ENCODE assay signal across 12 cellular contexts in genomic region chr21:44067011-44067839, GRCh38. TPM values are rescaled to one million over a fixed set of nuclear protein-coding genes. Genes with fewer than 3 reads are reported as not detected.
A peak's percentile ranks its signal among the peaks of the same experiment; 100 is the strongest.
DNase-seq lines count a peak whose midpoint lies in the region; ATAC-seq and TF ChIP-seq lines count a peak whose summit lies in the region.
"Had no signal": no experiment of that assay in that cellular context is flagged by ENCODE, and none has a peak within 500 bp of the region (broad histone marks: within the 10 kb centered on the region; RNA-seq: fewer than 3 reads in every experiment).

No MANE protein-coding gene starts in this region.

- H3K4me3 ChIP-seq in retinal pigment epithelial cell (ENCODE audit: low read length), result no peak overlapping the region
- H3K4me3 ChIP-seq in transverse colon, result no peak overlapping the region
- H3K4me3 ChIP-seq: ovary had no signal

- H3K27me3 ChIP-seq in transverse colon, result no peaks in the 10 kb centered on the region
- H3K27me3 ChIP-seq: ovary had no signal

- POLR2A ChIA-PET in activated CD8-positive, alpha-beta T cell treated with anti-CD3 and anti-CD28 coated beads, Interleukin-2, amount 10 ng/mL, durations not matched to agents 7 days and 5 days (lab: Charles Lee), result interaction anchor here (0.7 to 3.8 kb wide), 2 partner anchors 17 to 716 kb away, joined by 3 to 37 read pairs; no protein-coding TSS in a partner anchor

- H3K27ac ChIP-seq in transverse colon, result no peak overlapping the region
- H3K27ac ChIP-seq: ovary had no signal

- DNase-seq in activated CD8-positive, alpha-beta memory T cell treated with anti-CD3 and anti-CD28 coated beads, Interleukin-2, amount 10 ng/mL, durations not matched to agents 7 days and 5 days, result no peak
- DNase-seq in activated CD8-positive, alpha-beta memory T cell treated with anti-CD3 and anti-CD28 coated beads, Interleukin-2, amount 50 U/mL, for 4 hours, result no peak
- no peak for DNase-seq in activated CD8-positive, alpha-beta T cell treated with anti-CD3 and anti-CD28 coated beads, Interleukin-2, amount 10 ng/mL, durations not matched to agents 7 days and 5 days
- DNase-seq in immature natural killer cell (no peak), retinal pigment epithelial cell (ENCODE audit: low read depth) (no peak), NCI-H2196 treated with DMSO at 0.1 percent for 48 hours (lab: John Stamatoyannopoulos, UW; ENCODE audit: unreplicated experiment) (no peak), HPDE6-E6E7 (ENCODE audit: extremely low spot score) (no peak), transverse colon (no peak)
- DNase-seq: DMS79, NCI-H1105 treated with DMSO at 0.1 percent for 48 hours, NCI-H774, ovary had no signal

- H3K9me3 ChIP-seq in transverse colon, result no peaks in the 10 kb centered on the region
- H3K9me3 ChIP-seq: ovary had no signal

- H3K27ac Mint-ChIP-seq in activated CD8-positive, alpha-beta memory T cell treated with anti-CD3 and anti-CD28 coated beads, Interleukin-2, amount 10 ng/mL, durations not matched to agents 7 days and 5 days, result peak overlapping the region; percentile 61
- peak overlapping the region; percentile 99 for H3K27ac Mint-ChIP-seq in activated CD8-positive, alpha-beta T cell treated with anti-CD3 and anti-CD28 coated beads, Interleukin-2, amount 10 ng/mL, durations not matched to agents 7 days and 5 days
- peak overlapping the region; percentile 99 to 100 (median 100) for H3K27ac Mint-ChIP-seq in immature natural killer cell

- H3K4me1 Mint-ChIP-seq in activated CD8-positive, alpha-beta memory T cell treated with anti-CD3 and anti-CD28 coated beads, Interleukin-2, amount 10 ng/mL, durations not matched to agents 7 days and 5 days, result peaks cover 31% of the 10 kb centered on the region
- H3K4me1 Mint-ChIP-seq in activated CD8-positive, alpha-beta T cell treated with anti-CD3 and anti-CD28 coated beads, Interleukin-2, amount 10 ng/mL, durations not matched to agents 7 days and 5 days (ENCODE audit: low read depth), result peaks cover 50% of the 10 kb centered on the region
- H3K4me1 Mint-ChIP-seq in immature natural killer cell, result peaks cover 77 to 92% of the 10 kb centered on the region in 2 donors

- no peaks in the 10 kb centered on the region for H3K9me3 Mint-ChIP-seq in activated CD8-positive, alpha-beta memory T cell treated with anti-CD3 and anti-CD28 coated beads, Interleukin-2, amount 10 ng/mL, durations not matched to agents 7 days and 5 days (ENCODE audit: low read depth)
- no peaks in the 10 kb centered on the region for H3K9me3 Mint-ChIP-seq in activated CD8-positive, alpha-beta T cell treated with anti-CD3 and anti-CD28 coated beads, Interleukin-2, amount 10 ng/mL, durations not matched to agents 7 days and 5 days (ENCODE audit: insufficient read depth)
- no peaks in the 10 kb centered on the region for H3K9me3 Mint-ChIP-seq in immature natural killer cell

- TF ChIP-seq CTCF in retinal pigment epithelial cell (conservative IDR thresholded peaks at IDR 0.05; ENCODE audit: low read depth, low read length) (peak; percentile 10), transverse colon (IDR thresholded peaks at IDR 0.05) (no peak)

- no peak for TF ChIP-seq POLR2A in transverse colon (IDR thresholded peaks at IDR 0.05)

- WGBS in transverse colon (ENCODE audit: low coverage in 1 of 2), 2 donors, result 69 to 83% methylated on average over 6 to 15 of the region's 15 CpGs

- no peak for ATAC-seq in activated CD8-positive, alpha-beta memory T cell treated with anti-CD3 and anti-CD28 coated beads, Interleukin-2, amount 10 ng/mL, durations not matched to agents 7 days and 5 days
- no peak for ATAC-seq in activated CD8-positive, alpha-beta T cell treated with anti-CD3 and anti-CD28 coated beads, Interleukin-2, amount 10 ng/mL, durations not matched to agents 7 days and 5 days

- no peak for TF ChIP-seq EP300 in transverse colon (IDR thresholded peaks at IDR 0.05; ENCODE audit: low read depth)

- no peak overlapping the region for H3K4me3 Mint-ChIP-seq in activated CD8-positive, alpha-beta memory T cell treated with anti-CD3 and anti-CD28 coated beads, Interleukin-2, amount 10 ng/mL, durations not matched to agents 7 days and 5 days
- H3K4me3 Mint-ChIP-seq in activated CD8-positive, alpha-beta T cell treated with anti-CD3 and anti-CD28 coated beads, Interleukin-2, amount 10 ng/mL, durations not matched to agents 7 days and 5 days, result no peak overlapping the region
- peak overlapping the region in 4 of 5 donors; percentile 9 to 32 (median 25) for H3K4me3 Mint-ChIP-seq in immature natural killer cell

- peaks cover 0 to 6% (median 0%) of the 10 kb centered on the region in 4 donors for H3K4me1 ChIP-seq in transverse colon

- H3K27me3 Mint-ChIP-seq in activated CD8-positive, alpha-beta memory T cell treated with anti-CD3 and anti-CD28 coated beads, Interleukin-2, amount 10 ng/mL, durations not matched to agents 7 days and 5 days, result no peaks in the 10 kb centered on the region
- no peaks in the 10 kb centered on the region for H3K27me3 Mint-ChIP-seq in activated CD8-positive, alpha-beta T cell treated with anti-CD3 and anti-CD28 coated beads, Interleukin-2, amount 10 ng/mL, durations not matched to agents 7 days and 5 days (ENCODE audit: low read depth)
- H3K27me3 Mint-ChIP-seq in immature natural killer cell (ENCODE audit: low read depth in 3 of 3), result peaks cover 20 to 26% (median 21%) of the 10 kb centered on the region in 3 donors

- CTCF ChIA-PET in activated CD8-positive, alpha-beta memory T cell treated with anti-CD3 and anti-CD28 coated beads, Interleukin-2, amount 10 ng/mL, durations not matched to agents 7 days and 5 days (lab: Charles Lee), result interaction anchor here (0.5 to 3.1 kb wide), 3 partner anchors 13 to 214 kb away, joined by 3 to 15 read pairs (median 3); no protein-coding TSS in a partner anchor
- CTCF ChIA-PET in activated CD8-positive, alpha-beta T cell treated with anti-CD3 and anti-CD28 coated beads, Interleukin-2, amount 10 ng/mL, durations not matched to agents 7 days and 5 days (lab: Charles Lee), result interaction anchor here (1.2 to 1.6 kb wide), 2 partner anchors 9 to 12 kb away, joined by 4 to 6 read pairs; no protein-coding TSS in a partner anchor

- intact Hi-C loops in transverse colon (cut with DNase I; ENCODE audit: low total_unique reads), result no loop called here

- no peaks in the 10 kb centered on the region for H3K36me3 ChIP-seq in transverse colon
- H3K36me3 ChIP-seq: ovary had no signal

- H3K36me3 Mint-ChIP-seq in activated CD8-positive, alpha-beta memory T cell treated with anti-CD3 and anti-CD28 coated beads, Interleukin-2, amount 10 ng/mL, durations not matched to agents 7 days and 5 days, result peaks cover 34% of the 10 kb centered on the region
- H3K36me3 Mint-ChIP-seq in activated CD8-positive, alpha-beta T cell treated with anti-CD3 and anti-CD28 coated beads, Interleukin-2, amount 10 ng/mL, durations not matched to agents 7 days and 5 days (ENCODE audit: low read depth), result peaks cover 68% of the 10 kb centered on the region
- H3K36me3 Mint-ChIP-seq in immature natural killer cell, result peaks cover 46 to 68% (median 51%) of the 10 kb centered on the region in 3 donors

- in situ Hi-C loops in transverse colon (cut with MboI; ENCODE audit: low pct_ligation_motif_present in 1 of 4, low pct_unique_long_range_greater_than_20kb in 1 of 4, low sequenced_read_pairs in 3 of 4), result no loop called here

RNA-seq across cellular contexts. Expression of gene PWP2, which starts 40.0 kb away (rescaled TPM):
- total RNA-seq in activated CD8-positive, alpha-beta memory T cell treated with anti-CD3 and anti-CD28 coated beads, Interleukin-2, amount 10 ng/mL, durations not matched to agents 7 days and 5 days, result 1 to 10 TPM; 9.3 to 9.6 TPM
- total RNA-seq in activated CD8-positive, alpha-beta T cell treated with anti-CD3 and anti-CD28 coated beads, Interleukin-2, amount 10 ng/mL, durations not matched to agents 7 days and 5 days, result 1 to 10 TPM; 2.9 to 8.0 TPM
- 10 to 100 TPM in 1 of 3 donors, 1 to 10 TPM in 1, under 1 TPM in 1; 0.63 to 23.8 (median 7.4) TPM for polyA plus RNA-seq in immature natural killer cell
- 10 to 100 TPM in 3 of 4 donors, not detected in 1; 11.9 to 19.9 (median 12.1) TPM for total RNA-seq in transverse colon

RNA-seq across cellular contexts. Expression of gene TRAPPC10, which starts 55.1 kb away (rescaled TPM):
- 10 to 100 TPM; 71.5 to 71.7 TPM for total RNA-seq in activated CD8-positive, alpha-beta memory T cell treated with anti-CD3 and anti-CD28 coated beads, Interleukin-2, amount 10 ng/mL, durations not matched to agents 7 days and 5 days
- 10 to 100 TPM; 72.2 to 82.7 TPM for total RNA-seq in activated CD8-positive, alpha-beta T cell treated with anti-CD3 and anti-CD28 coated beads, Interleukin-2, amount 10 ng/mL, durations not matched to agents 7 days and 5 days
- polyA plus RNA-seq in immature natural killer cell, result 10 to 100 TPM; 42.0 to 74.7 (median 43.2) TPM
- 10 to 100 TPM; 71.0 to 81.5 (median 79.8) TPM for total RNA-seq in transverse colon

Comparison
In these comparisons a context has a peak if more than half of its experiments do, and no peak if none do; other contexts are left out.
1. H3K4me3 Mint-ChIP-seq: peak in immature natural killer cell (4 of 5); none in activated CD8-positive, alpha-beta memory T cell treated with anti-CD3 and anti-CD28 coated beads, Interleukin-2, amount 10 ng/mL, durations not matched to agents 7 days and 5 days (single experiment) and activated CD8-positive, alpha-beta T cell treated with anti-CD3 and anti-CD28 coated beads, Interleukin-2, amount 10 ng/mL, durations not matched to agents 7 days and 5 days (single experiment).
2. Peak in every context shown above with its lines, with median percentiles within 50 percentile points of each other: H3K27ac Mint-ChIP-seq.